ENCODE assay signal across 1 cellular context in the genomic region with DNA sequence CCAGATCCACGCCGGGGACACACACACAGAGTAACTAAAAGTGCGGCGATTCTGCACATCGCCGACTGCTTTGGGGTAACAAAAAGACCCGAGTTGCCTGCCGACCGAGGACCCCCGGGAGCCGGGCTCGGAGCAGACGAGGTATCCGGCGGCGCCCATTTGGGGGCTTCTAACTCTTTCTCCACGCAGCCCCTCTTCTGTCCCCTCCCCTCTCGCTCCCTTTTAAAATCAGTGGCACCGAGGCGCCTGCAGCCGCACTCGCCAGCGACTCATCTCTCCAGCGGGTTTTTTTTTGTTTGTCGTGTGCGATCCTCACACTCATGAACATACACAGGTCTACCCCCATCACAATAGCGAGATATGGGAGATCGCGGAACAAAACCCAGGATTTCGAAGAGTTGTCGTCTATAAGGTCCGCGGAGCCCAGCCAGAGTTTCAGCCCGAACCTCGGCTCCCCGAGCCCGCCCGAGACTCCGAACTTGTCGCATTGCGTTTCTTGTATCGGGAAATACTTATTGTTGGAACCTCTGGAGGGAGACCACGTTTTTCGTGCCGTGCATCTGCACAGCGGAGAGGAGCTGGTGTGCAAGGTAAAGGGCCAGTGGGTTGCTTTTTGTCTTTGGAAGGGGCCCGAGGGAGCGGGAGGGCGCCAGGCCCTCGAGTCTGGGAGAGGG.
TF ChIP-seq lines count a peak whose summit lies in the region.

No MANE protein-coding gene starts in this region.

TF ChIP-seq in K562, 482 proteins besides CTCF, POLR2A, EP300 and RAD21 (continued from another document):
- TF ChIP-seq SRSF9 (IDR thresholded peaks at IDR 0.05; ENCODE audit: borderline replicate concordance, low read depth, low read length): no peak
- TF ChIP-seq, protein P1, sequence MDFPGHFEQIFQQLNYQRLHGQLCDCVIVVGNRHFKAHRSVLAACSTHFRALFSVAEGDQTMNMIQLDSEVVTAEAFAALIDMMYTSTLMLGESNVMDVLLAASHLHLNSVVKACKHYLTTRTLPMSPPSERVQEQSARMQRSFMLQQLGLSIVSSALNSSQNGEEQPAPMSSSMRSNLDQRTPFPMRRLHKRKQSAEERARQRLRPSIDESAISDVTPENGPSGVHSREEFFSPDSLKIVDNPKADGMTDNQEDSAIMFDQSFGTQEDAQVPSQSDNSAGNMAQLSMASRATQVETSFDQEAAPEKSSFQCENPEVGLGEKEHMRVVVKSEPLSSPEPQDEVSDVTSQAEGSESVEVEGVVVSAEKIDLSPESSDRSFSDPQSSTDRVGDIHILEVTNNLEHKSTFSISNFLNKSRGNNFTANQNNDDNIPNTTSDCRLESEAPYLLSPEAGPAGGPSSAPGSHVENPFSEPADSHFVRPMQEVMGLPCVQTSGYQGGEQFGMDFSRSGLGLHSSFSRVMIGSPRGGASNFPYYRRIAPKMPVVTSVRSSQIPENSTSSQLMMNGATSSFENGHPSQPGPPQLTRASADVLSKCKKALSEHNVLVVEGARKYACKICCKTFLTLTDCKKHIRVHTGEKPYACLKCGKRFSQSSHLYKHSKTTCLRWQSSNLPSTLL (IDR thresholded peaks at IDR 0.05): peak; percentile 84
- TF ChIP-seq L3MBTL2 (IDR thresholded peaks at IDR 0.05): peak; percentile 20; the same call in 1 of the 2 replicates
- peak; percentile 93 for TF ChIP-seq ZSCAN29 (IDR thresholded peaks at IDR 0.05)
- TF ChIP-seq ZNF830 (CRISPR knock-in tag; IDR thresholded peaks at IDR 0.05): no peak
- TF ChIP-seq, protein P2, sequence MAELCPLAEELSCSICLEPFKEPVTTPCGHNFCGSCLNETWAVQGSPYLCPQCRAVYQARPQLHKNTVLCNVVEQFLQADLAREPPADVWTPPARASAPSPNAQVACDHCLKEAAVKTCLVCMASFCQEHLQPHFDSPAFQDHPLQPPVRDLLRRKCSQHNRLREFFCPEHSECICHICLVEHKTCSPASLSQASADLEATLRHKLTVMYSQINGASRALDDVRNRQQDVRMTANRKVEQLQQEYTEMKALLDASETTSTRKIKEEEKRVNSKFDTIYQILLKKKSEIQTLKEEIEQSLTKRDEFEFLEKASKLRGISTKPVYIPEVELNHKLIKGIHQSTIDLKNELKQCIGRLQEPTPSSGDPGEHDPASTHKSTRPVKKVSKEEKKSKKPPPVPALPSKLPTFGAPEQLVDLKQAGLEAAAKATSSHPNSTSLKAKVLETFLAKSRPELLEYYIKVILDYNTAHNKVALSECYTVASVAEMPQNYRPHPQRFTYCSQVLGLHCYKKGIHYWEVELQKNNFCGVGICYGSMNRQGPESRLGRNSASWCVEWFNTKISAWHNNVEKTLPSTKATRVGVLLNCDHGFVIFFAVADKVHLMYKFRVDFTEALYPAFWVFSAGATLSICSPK (IDR thresholded peaks at IDR 0.05; ENCODE audit: borderline replicate concordance): no peak
- peak; percentile 77 for TF ChIP-seq RBBP5 (IDR thresholded peaks at IDR 0.05; ENCODE audit: borderline replicate concordance, insufficient read depth, low read length, poor library complexity, severe bottlenecking)
- TF ChIP-seq ETV1 (tag; conservative IDR thresholded peaks at IDR 0.05; ENCODE audit: low read depth): no peak
- TF ChIP-seq, protein P3, sequence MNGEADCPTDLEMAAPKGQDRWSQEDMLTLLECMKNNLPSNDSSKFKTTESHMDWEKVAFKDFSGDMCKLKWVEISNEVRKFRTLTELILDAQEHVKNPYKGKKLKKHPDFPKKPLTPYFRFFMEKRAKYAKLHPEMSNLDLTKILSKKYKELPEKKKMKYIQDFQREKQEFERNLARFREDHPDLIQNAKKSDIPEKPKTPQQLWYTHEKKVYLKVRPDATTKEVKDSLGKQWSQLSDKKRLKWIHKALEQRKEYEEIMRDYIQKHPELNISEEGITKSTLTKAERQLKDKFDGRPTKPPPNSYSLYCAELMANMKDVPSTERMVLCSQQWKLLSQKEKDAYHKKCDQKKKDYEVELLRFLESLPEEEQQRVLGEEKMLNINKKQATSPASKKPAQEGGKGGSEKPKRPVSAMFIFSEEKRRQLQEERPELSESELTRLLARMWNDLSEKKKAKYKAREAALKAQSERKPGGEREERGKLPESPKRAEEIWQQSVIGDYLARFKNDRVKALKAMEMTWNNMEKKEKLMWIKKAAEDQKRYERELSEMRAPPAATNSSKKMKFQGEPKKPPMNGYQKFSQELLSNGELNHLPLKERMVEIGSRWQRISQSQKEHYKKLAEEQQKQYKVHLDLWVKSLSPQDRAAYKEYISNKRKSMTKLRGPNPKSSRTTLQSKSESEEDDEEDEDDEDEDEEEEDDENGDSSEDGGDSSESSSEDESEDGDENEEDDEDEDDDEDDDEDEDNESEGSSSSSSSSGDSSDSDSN (IDR thresholded peaks at IDR 0.05; ENCODE audit: borderline replicate concordance in 1 of 2, low read depth in 2 of 2, low read length in 2 of 2): peak in 1 of 2 experiments; percentile 3; a peak in 1 of 4 replicates
- TF ChIP-seq MYC (IDR thresholded peaks at IDR 0.05; ENCODE audit: low read depth, low read length): 0 out of 2 replicates have a peak, but pooled peaks have one; percentile 18
- TF ChIP-seq MYC (CRISPR knock-in tag; IDR thresholded peaks at IDR 0.05; ENCODE audit: borderline replicate concordance, low read depth): no peak
- TF ChIP-seq, protein P4, sequence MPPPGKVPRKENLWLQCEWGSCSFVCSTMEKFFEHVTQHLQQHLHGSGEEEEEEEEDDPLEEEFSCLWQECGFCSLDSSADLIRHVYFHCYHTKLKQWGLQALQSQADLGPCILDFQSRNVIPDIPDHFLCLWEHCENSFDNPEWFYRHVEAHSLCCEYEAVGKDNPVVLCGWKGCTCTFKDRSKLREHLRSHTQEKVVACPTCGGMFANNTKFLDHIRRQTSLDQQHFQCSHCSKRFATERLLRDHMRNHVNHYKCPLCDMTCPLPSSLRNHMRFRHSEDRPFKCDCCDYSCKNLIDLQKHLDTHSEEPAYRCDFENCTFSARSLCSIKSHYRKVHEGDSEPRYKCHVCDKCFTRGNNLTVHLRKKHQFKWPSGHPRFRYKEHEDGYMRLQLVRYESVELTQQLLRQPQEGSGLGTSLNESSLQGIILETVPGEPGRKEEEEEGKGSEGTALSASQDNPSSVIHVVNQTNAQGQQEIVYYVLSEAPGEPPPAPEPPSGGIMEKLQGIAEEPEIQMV (tag; conservative IDR thresholded peaks at IDR 0.05; ENCODE audit: low read depth): peak; percentile 93
- no peak for TF ChIP-seq SIRT6 (IDR thresholded peaks at IDR 0.05; ENCODE audit: low read depth, low read length)
- TF ChIP-seq HNRNPLL (IDR thresholded peaks at IDR 0.05; ENCODE audit: low read depth, low read length, poor library complexity, severe bottlenecking): peak; percentile 20
- TF ChIP-seq, protein P5, sequence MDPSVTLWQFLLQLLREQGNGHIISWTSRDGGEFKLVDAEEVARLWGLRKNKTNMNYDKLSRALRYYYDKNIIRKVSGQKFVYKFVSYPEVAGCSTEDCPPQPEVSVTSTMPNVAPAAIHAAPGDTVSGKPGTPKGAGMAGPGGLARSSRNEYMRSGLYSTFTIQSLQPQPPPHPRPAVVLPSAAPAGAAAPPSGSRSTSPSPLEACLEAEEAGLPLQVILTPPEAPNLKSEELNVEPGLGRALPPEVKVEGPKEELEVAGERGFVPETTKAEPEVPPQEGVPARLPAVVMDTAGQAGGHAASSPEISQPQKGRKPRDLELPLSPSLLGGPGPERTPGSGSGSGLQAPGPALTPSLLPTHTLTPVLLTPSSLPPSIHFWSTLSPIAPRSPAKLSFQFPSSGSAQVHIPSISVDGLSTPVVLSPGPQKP (CRISPR knock-in tag; IDR thresholded peaks at IDR 0.05): no peak
- peak; percentile 67; the same call in 1 of the 2 replicates for TF ChIP-seq CC2D1A (IDR thresholded peaks at IDR 0.05)
- TF ChIP-seq, protein P6, sequence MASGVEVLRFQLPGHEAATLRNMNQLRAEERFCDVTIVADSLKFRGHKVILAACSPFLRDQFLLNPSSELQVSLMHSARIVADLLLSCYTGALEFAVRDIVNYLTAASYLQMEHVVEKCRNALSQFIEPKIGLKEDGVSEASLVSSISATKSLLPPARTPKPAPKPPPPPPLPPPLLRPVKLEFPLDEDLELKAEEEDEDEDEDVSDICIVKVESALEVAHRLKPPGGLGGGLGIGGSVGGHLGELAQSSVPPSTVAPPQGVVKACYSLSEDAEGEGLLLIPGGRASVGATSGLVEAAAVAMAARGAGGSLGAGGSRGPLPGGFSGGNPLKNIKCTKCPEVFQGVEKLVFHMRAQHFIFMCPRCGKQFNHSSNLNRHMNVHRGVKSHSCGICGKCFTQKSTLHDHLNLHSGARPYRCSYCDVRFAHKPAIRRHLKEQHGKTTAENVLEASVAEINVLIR (CRISPR knock-in tag; IDR thresholded peaks at IDR 0.05): no peak
- TF ChIP-seq NFATC3 (IDR thresholded peaks at IDR 0.05): no peak
- TF ChIP-seq CHD1 (IDR thresholded peaks at IDR 0.05; ENCODE audit: low read length): peak; percentile 36
TF ChIP-seq in K562: peak in this region for 13.
